In the genomic region with DNA sequence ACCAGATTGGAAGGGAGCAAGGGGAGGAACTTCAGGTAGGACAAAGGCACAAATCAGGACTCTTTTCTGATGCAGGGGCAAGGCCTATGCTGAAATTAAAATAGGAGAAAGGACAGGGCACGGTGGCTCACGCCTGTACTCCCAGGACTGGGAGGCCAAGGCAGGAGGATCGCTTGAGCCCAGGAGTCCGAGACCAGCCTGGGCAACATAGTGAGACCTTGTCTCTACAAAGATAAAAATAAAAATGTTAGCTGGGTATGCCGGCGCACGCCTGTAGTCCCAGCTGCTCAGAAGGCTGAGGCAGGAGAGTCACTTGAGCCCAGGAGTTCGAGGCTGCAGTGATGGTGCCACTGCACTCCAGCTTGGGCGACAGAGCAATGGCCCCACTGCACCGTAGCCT, we compare ENCODE assay signal across 17 cellular contexts. TPM values are rescaled to one million over a fixed set of nuclear protein-coding genes. Genes with fewer than 3 reads are reported as not detected.
"Had no signal": no experiment of that assay in that cellular context is flagged by ENCODE, and none has a peak within 500 bp of the region (broad histone marks: within the 10 kb centered on the region; RNA-seq: fewer than 3 reads in every experiment).

No MANE protein-coding gene starts in this region.

- DNase-seq: activated gamma-delta T cell, gastrocnemius medialis, heart left ventricle, T1000, uterus had no signal

- H3K9me3 ChIP-seq: gastrocnemius medialis, heart left ventricle, neutrophil, tibial nerve, uterus had no signal

- H3K4me1 ChIP-seq: gastrocnemius medialis, parathyroid adenoma, uterus had no signal

- H3K36me3 ChIP-seq: gastrocnemius medialis, heart left ventricle, neutrophil, tibial nerve, uterus had no signal

- ATAC-seq: heart left ventricle, left ventricle myocardium superior, sciatic nerve had no signal

- H3K9ac ChIP-seq: parathyroid adenoma had no signal

- H3K9me3 Mint-ChIP-seq: activated T-cell treated with anti-CD3 and anti-CD28 coated beads, Interleukin-2, amount 50 U/mL, for 4 hours; memory B cell had no signal

- H3K4me3 Mint-ChIP-seq: activated T-cell treated with anti-CD3 and anti-CD28 coated beads, Interleukin-2, amount 50 U/mL, for 4 hours; endodermal cell; memory B cell had no signal

- H3K27ac Mint-ChIP-seq: endodermal cell, memory B cell had no signal

- H3K36me3 Mint-ChIP-seq: activated naive CD8-positive, alpha-beta T cell had no signal

- H3K4me3 ChIP-seq: gastrocnemius medialis, heart left ventricle, tibial nerve, uterus had no signal

- H3K4me1 Mint-ChIP-seq: endodermal cell had no signal

RNA-seq across cellular contexts. Expression of a gene that starts 5.7 kb away (rescaled TPM):
- total RNA-seq: mononuclear cell had no signal

RNA-seq across cellular contexts. Expression of a gene that starts 10.5 kb away (rescaled TPM):
- total RNA-seq: activated T-cell treated with anti-CD3 and anti-CD28 coated beads, Interleukin-2, amount 50 U/mL, for 4 hours; cardiac septum; gastrocnemius medialis; heart left ventricle; left ventricle myocardium superior; mononuclear cell; sciatic nerve; tibial nerve; uterus had no signal
- polyA plus RNA-seq: esophagus had no signal

RNA-seq across cellular contexts. Expression of a gene that starts 12.4 kb away (rescaled TPM):
- total RNA-seq: activated T-cell treated with anti-CD3 and anti-CD28 coated beads, Interleukin-2, amount 50 U/mL, for 4 hours; cardiac septum; endodermal cell; gastrocnemius medialis; heart left ventricle; left ventricle myocardium superior; mononuclear cell; sciatic nerve; tibial nerve; uterus had no signal
- polyA plus RNA-seq: esophagus, heart left ventricle had no signal
